Comparison of ENCODE assay signal across 10 cellular contexts in genomic region chr9:93092171-93092991, GRCh38. TPM values are rescaled to one million over a fixed set of nuclear protein-coding genes. Genes with fewer than 3 reads are reported as not detected.
A peak's percentile ranks its signal among the peaks of the same experiment; 100 is the strongest.
DNase-seq lines count a peak whose midpoint lies in the region; ATAC-seq and TF ChIP-seq lines count a peak whose summit lies in the region.
"Had no signal": no experiment of that assay in that cellular context is flagged by ENCODE, and none has a peak within 500 bp of the region (broad histone marks: within the 10 kb centered on the region; RNA-seq: fewer than 3 reads in every experiment).

No MANE protein-coding gene starts in this region.

- no peaks in the 10 kb centered on the region for H3K27me3 Mint-ChIP-seq in activated T-helper 17 cell treated with anti-CD3 and anti-CD28 coated beads, Interleukin-2, amount 50 U/mL, for 72 hours
- H3K27me3 Mint-ChIP-seq in immature natural killer cell (ENCODE audit: low read depth in 3 of 3): peaks cover 2 to 17% (median 4%) of the 10 kb centered on the region in 3 donors

- no TSS peak for BruUV-seq in A673 (replicated peaks; lab: Mats Ljungman, UMichigan)

- no peak for DNase-seq in left ventricle myocardium inferior
- DNase-seq in Right ventricle myocardium superior: no peak
- DNase-seq in mucosa of descending colon: peak in 2 of 3 donors; percentile 24 to 55
- DNase-seq in uterus: peak; percentile 15
- no peak for DNase-seq in cerebellar cortex (ENCODE audit: low spot score)
- DNase-seq in immature natural killer cell: no peak
- no peak for DNase-seq in A673 (ENCODE audit: low spot score)
- DNase-seq: NCI-H1417 treated with DMSO at 0.1 percent for 48 hours; stimulated activated naive CD4-positive, alpha-beta T cell had no signal

- H3K4me1 Mint-ChIP-seq in activated T-helper 17 cell treated with anti-CD3 and anti-CD28 coated beads, Interleukin-2, amount 50 U/mL, for 72 hours: peaks cover 60% of the 10 kb centered on the region
- H3K4me1 Mint-ChIP-seq in immature natural killer cell: peaks cover 29 to 32% of the 10 kb centered on the region in 2 donors

- no peaks in the 10 kb centered on the region for H3K36me3 ChIP-seq in left ventricle myocardium inferior
- no peaks in the 10 kb centered on the region for H3K36me3 ChIP-seq in mucosa of descending colon (ENCODE audit: low read depth)
- H3K36me3 ChIP-seq in uterus: no peaks in the 10 kb centered on the region
- H3K36me3 ChIP-seq in A673 (ENCODE audit: insufficient read depth, low read length, poor library complexity, severe bottlenecking): no peaks in the 10 kb centered on the region

- H3K4me1 ChIP-seq in left ventricle myocardium inferior (peaks cover 42% of the 10 kb centered on the region), mucosa of descending colon (ENCODE audit: low read depth) (peaks cover 29% of the 10 kb centered on the region), uterus (peaks cover 0 to 4% of the 10 kb centered on the region in 2 donors), A673 (ENCODE audit: insufficient read depth, low read length, poor library complexity, severe bottlenecking) (peaks cover 19% of the 10 kb centered on the region)

- peaks cover 3% of the 10 kb centered on the region for H3K9me3 Mint-ChIP-seq in activated T-helper 17 cell treated with anti-CD3 and anti-CD28 coated beads, Interleukin-2, amount 50 U/mL, for 72 hours
- H3K9me3 Mint-ChIP-seq in immature natural killer cell: no peaks in the 10 kb centered on the region

- H3K36me3 Mint-ChIP-seq in activated T-helper 17 cell treated with anti-CD3 and anti-CD28 coated beads, Interleukin-2, amount 50 U/mL, for 72 hours (ENCODE audit: low read depth): peaks cover 24% of the 10 kb centered on the region
- H3K36me3 Mint-ChIP-seq in immature natural killer cell: no peaks in the 10 kb centered on the region

- ATAC-seq in Right ventricle myocardium superior (ENCODE audit: poor library complexity) (no peak), mucosa of descending colon (no peak)
- no peak for ATAC-seq in activated T-helper 17 cell treated with anti-CD3 and anti-CD28 coated beads, Interleukin-2, amount 50 U/mL, for 72 hours (replicated peaks)

- TF ChIP-seq CTCF in left ventricle myocardium inferior (IDR thresholded peaks at IDR 0.05; ENCODE audit: borderline replicate concordance): no peak
- no peak for TF ChIP-seq CTCF in mucosa of descending colon (IDR thresholded peaks at IDR 0.05)
- no peak for TF ChIP-seq CTCF in uterus (IDR thresholded peaks at IDR 0.05)
- no peak for TF ChIP-seq CTCF in A673 (conservative IDR thresholded peaks at IDR 0.05; ENCODE audit: low read depth, low read length)

- no peaks in the 10 kb centered on the region for H3K27me3 ChIP-seq in left ventricle myocardium inferior (ENCODE audit: low read depth)
- H3K27me3 ChIP-seq in uterus: no peaks in the 10 kb centered on the region
- no peaks in the 10 kb centered on the region for H3K27me3 ChIP-seq in A673 (replicated peaks; ENCODE audit: insufficient read depth, low read depth, low read length, poor library complexity)

- H3K9me3 ChIP-seq in left ventricle myocardium inferior (replicated peaks): peaks cover 12% of the 10 kb centered on the region
- no peaks in the 10 kb centered on the region for H3K9me3 ChIP-seq in mucosa of descending colon
- H3K9me3 ChIP-seq in uterus: peaks cover 0 to 5% of the 10 kb centered on the region in 2 donors
- H3K9me3 ChIP-seq in A673 (ENCODE audit: low read depth, low read length, poor library complexity, severe bottlenecking): no peaks in the 10 kb centered on the region

- POLR2A ChIA-PET in A673 (lab: Charles Lee; ENCODE audit: low non-redundant PET): interaction anchor here (0.7 kb wide), 1 partner anchor 474 kb away, joined by 4 read pairs; no protein-coding TSS in a partner anchor

- peak overlapping the region; percentile 88 for H3K4me3 Mint-ChIP-seq in activated T-helper 17 cell treated with anti-CD3 and anti-CD28 coated beads, Interleukin-2, amount 50 U/mL, for 72 hours
- peak overlapping the region in 1 of 5 donors; percentile 35 for H3K4me3 Mint-ChIP-seq in immature natural killer cell

- peak overlapping the region; percentile 98 for H3K27ac Mint-ChIP-seq in activated T-helper 17 cell treated with anti-CD3 and anti-CD28 coated beads, Interleukin-2, amount 50 U/mL, for 72 hours
- H3K27ac Mint-ChIP-seq in immature natural killer cell: peak overlapping the region in 2 of 6 donors; percentile 29 to 41

- intact Hi-C loops in left ventricle myocardium inferior (cut with micrococcal nuclease): no loop called here
- intact Hi-C loops in Right ventricle myocardium superior (cut with DNase I): no loop called here
- intact Hi-C loops in mucosa of descending colon (cut with DNase I, micrococcal nuclease): no loop called here
- intact Hi-C loops in uterus (cut with DNase I; ENCODE audit: low total_unique reads): no loop called here
- intact Hi-C loops in A673 (cut with micrococcal nuclease; ENCODE audit: unreplicated experiment): no loop called here

- H3K4me3 ChIP-seq in left ventricle myocardium inferior (no peak overlapping the region), mucosa of descending colon (no peak overlapping the region), uterus (no peak overlapping the region), A673 (ENCODE audit: low read depth, low read length, poor library complexity, severe bottlenecking) (no peak overlapping the region)

- CTCF ChIA-PET in A673 (lab: Charles Lee): no interaction called here

- H3K27ac ChIP-seq in left ventricle myocardium inferior (replicated peaks) (peak overlapping the region; percentile 97), uterus (peak overlapping the region; percentile 63 to 98), A673 (ENCODE audit: low read depth, low read length, poor library complexity, severe bottlenecking) (no peak overlapping the region)

- no peak for TF ChIP-seq POLR2A in uterus (IDR thresholded peaks at IDR 0.05)

RNA-seq across cellular contexts. Expression of gene CARD19, which starts 3.6 kb away (rescaled TPM):
- total RNA-seq in left ventricle myocardium inferior: 35.8 TPM
- 27.5 TPM for total RNA-seq in Right ventricle myocardium superior
- 10 to 100 TPM; 83.6 to 87.3 TPM for total RNA-seq in activated T-helper 17 cell treated with anti-CD3 and anti-CD28 coated beads, Interleukin-2, amount 50 U/mL, for 72 hours
- total RNA-seq in mucosa of descending colon: 10 to 100 TPM; 39.1 to 47.8 (median 44.2) TPM
- total RNA-seq in uterus: 10 to 100 TPM; 23.7 to 71.4 (median 40.9) TPM
- 100 to 1,000 TPM in 1 of 3 donors, 10 to 100 TPM in 2; 55.1 to 105 (median 78.8) TPM for polyA plus RNA-seq in immature natural killer cell
- 12.2 and 16.2 TPM in 2 replicates for total RNA-seq in A673 (2021)

RNA-seq across cellular contexts. Expression of gene SUSD3, which starts 33.9 kb away (rescaled TPM):
- total RNA-seq in left ventricle myocardium inferior (0.60 TPM), Right ventricle myocardium superior (0.56 TPM), mucosa of descending colon (1 to 10 TPM; 1.2 to 2.5 (median 1.8) TPM), uterus (10 to 100 TPM in 3 of 4 donors, 1 to 10 TPM in 1; 9.3 to 52.7 (median 14.7) TPM), A673 (2021) (not detected in 2 replicates)
- total RNA-seq in activated T-helper 17 cell treated with anti-CD3 and anti-CD28 coated beads, Interleukin-2, amount 50 U/mL, for 72 hours: 10 to 100 TPM; 45.4 to 68.4 TPM
- polyA plus RNA-seq in immature natural killer cell: 1 to 10 TPM in 2 of 3 donors, not detected in 1; 3.5 to 5.2 TPM

RNA-seq across cellular contexts. Expression of gene NINJ1, which starts 41.7 kb away (rescaled TPM):
- total RNA-seq in left ventricle myocardium inferior: 53.7 TPM
- total RNA-seq in Right ventricle myocardium superior: 49.2 TPM
- total RNA-seq in activated T-helper 17 cell treated with anti-CD3 and anti-CD28 coated beads, Interleukin-2, amount 50 U/mL, for 72 hours: 100 to 1,000 TPM in 1 of 2 donors, 10 to 100 TPM in 1; 56.0 to 197 TPM
- 10 to 100 TPM; 19.5 to 68.9 (median 23.2) TPM for total RNA-seq in mucosa of descending colon
- 10 to 100 TPM; 20.6 to 87.4 (median 44.2) TPM for total RNA-seq in uterus
- 10 to 100 TPM; 51.3 to 91.0 (median 54.0) TPM for polyA plus RNA-seq in immature natural killer cell
- total RNA-seq in A673 (2021): 9.2 and 13.7 TPM in 2 replicates

Comparison
In these comparisons a context has a peak if more than half of its experiments do, and no peak if none do; other contexts are left out.
1. DNase-seq: peak in mucosa of descending colon (2 of 3) and uterus (2 of 2); none in left ventricle myocardium inferior (single experiment), Right ventricle myocardium superior (single experiment), cerebellar cortex (single experiment), immature natural killer cell (0 of 3) and A673 (single experiment).